8 cellular contexts compared by ENCODE assay signal in genomic region chr10:45418417-45418858, GRCh38. TPM values are rescaled to one million over a fixed set of nuclear protein-coding genes. Genes with fewer than 3 reads are reported as not detected.
DNase-seq lines count a peak whose midpoint lies in the region; TF ChIP-seq lines count a peak whose summit lies in the region.

No MANE protein-coding gene starts in this region.

- TF ChIP-seq CTCF in GM12864 (IDR thresholded peaks at IDR 0.05; ENCODE audit: low read depth, low read length, missing control alignments): no peak
- TF ChIP-seq CTCF in OCI-LY7 (conservative IDR thresholded peaks at IDR 0.05; ENCODE audit: low read length): no peak
- no peak for TF ChIP-seq CTCF in fibroblast of pulmonary artery (IDR thresholded peaks at IDR 0.05; ENCODE audit: low read length, missing control alignments)
- no peak for TF ChIP-seq CTCF in retinal pigment epithelial cell (conservative IDR thresholded peaks at IDR 0.05; ENCODE audit: low read depth, low read length)

- H3K27ac ChIP-seq in OCI-LY7 (ENCODE audit: low read depth, low read length, poor library complexity, severe bottlenecking): no peak overlapping the region

- intact Hi-C loops in OCI-LY7 (cut with micrococcal nuclease; ENCODE audit: unreplicated experiment): no loop called here

- POLR2A ChIA-PET in OCI-LY7 (lab: Charles Lee): interaction anchor here (1.0 kb wide), 1 partner anchor 43 kb away, joined by 3 read pairs; no protein-coding TSS in a partner anchor

- peak overlapping the region; percentile 72 for H3K4me3 ChIP-seq in GM12864 (ENCODE audit: low read depth, low read length)
- no peak overlapping the region for H3K4me3 ChIP-seq in OCI-LY7 (ENCODE audit: low read depth, low read length, poor library complexity, severe bottlenecking)
- peak overlapping the region; percentile 54 for H3K4me3 ChIP-seq in fibroblast of pulmonary artery (replicated peaks; ENCODE audit: low read depth, low read length)
- peak overlapping the region; percentile 54 for H3K4me3 ChIP-seq in retinal pigment epithelial cell (ENCODE audit: low read length)

- no peak overlapping the region for H2AFZ ChIP-seq in OCI-LY7 (ENCODE audit: low read length)

- no TSS peak for BruUV-seq in OCI-LY7 (replicated peaks; lab: Mats Ljungman, UMichigan)

- CTCF ChIA-PET in OCI-LY7 (lab: Charles Lee; ENCODE audit: unreplicated experiment): no interaction called here

- H3K9me2 ChIP-seq in OCI-LY7 (ENCODE audit: insufficient read depth, low read length): no peaks in the 10 kb centered on the region

- H3K4me1 ChIP-seq in OCI-LY7 (ENCODE audit: insufficient read depth, low read length, poor library complexity, severe bottlenecking): peaks cover 34% of the 10 kb centered on the region

- DNase-seq in GM12864 (ENCODE audit: low read depth): no peak
- no peak for DNase-seq in OCI-LY7 (ENCODE audit: low spot score)
- DNase-seq in fibroblast of pulmonary artery (ENCODE audit: low read depth): no peak
- DNase-seq in retinal pigment epithelial cell (ENCODE audit: low read depth): no peak
- no peak for DNase-seq in stimulated activated naive CD4-positive, alpha-beta T cell (lab: John Stamatoyannopoulos, UW)
- no peak for DNase-seq in midbrain (lab: John Stamatoyannopoulos, UW)
- DNase-seq in NCI-H1105 (lab: John Stamatoyannopoulos, UW): no peak
- no peak for DNase-seq in ecto neural progenitor cell (ENCODE audit: low spot score)

- H3K9me3 ChIP-seq in OCI-LY7 (ENCODE audit: low read length): no peaks in the 10 kb centered on the region

- 0 out of 2 replicates have a peak, but pooled peaks cover 5% of the 10 kb centered on the region for H3K79me2 ChIP-seq in OCI-LY7 (ENCODE audit: insufficient read depth, low read depth, low read length)

- H4K20me1 ChIP-seq in OCI-LY7 (ENCODE audit: insufficient read depth, low read length): peaks cover 10% of the 10 kb centered on the region; the same call in 1 of the 2 replicates

- peaks cover 75% of the 10 kb centered on the region for H3K36me3 ChIP-seq in OCI-LY7 (ENCODE audit: insufficient read depth, low read length)

- peak overlapping the region; percentile 61; the same call in 1 of the 2 replicates for H3K4me2 ChIP-seq in OCI-LY7 (ENCODE audit: low read length)

RNA-seq across cellular contexts. Expression of gene ALOX5, which starts 44.4 kb away (rescaled TPM):
- total RNA-seq in OCI-LY7 (2014; rRNA removed; shearing (Covaris generic)): 146 and 164 TPM in 2 replicates
- 139 and 169 TPM in 2 replicates for total RNA-seq in OCI-LY7 (2022)
